In genomic region chr9:95505676-95506437, GRCh38 we compare ENCODE assay signal across 8 cellular contexts. TPM values are rescaled to one million over a fixed set of nuclear protein-coding genes. Genes with fewer than 3 reads are reported as not detected.
DNase-seq lines count a peak whose midpoint lies in the region; ATAC-seq and TF ChIP-seq lines count a peak whose summit lies in the region.

No MANE protein-coding gene starts in this region.

- DNase-seq in NCI-H2107 treated with DMSO at 0.1 percent for 48 hours (lab: John Stamatoyannopoulos, UW; ENCODE audit: unreplicated experiment) (peak; percentile 13), NCI-H2107 (lab: John Stamatoyannopoulos, UW) (no peak), RPMI7951 (ENCODE audit: low read depth) (peak; percentile 55), MCF 10A (ENCODE audit: unreplicated experiment) (peak; percentile 38), immature natural killer cell (peak; percentile 44 to 58 (median 50)), smooth muscle cell (lab: John Stamatoyannopoulos, UW; ENCODE audit: unreplicated experiment) (peak; percentile 18)

- peaks cover 44% of the 10 kb centered on the region for H4K20me1 ChIP-seq in smooth muscle cell (ENCODE audit: low read depth)

- no peaks in the 10 kb centered on the region for H3K36me3 ChIP-seq in smooth muscle cell (ENCODE audit: low read depth)

- TF ChIP-seq CTCF in MCF 10A (IDR thresholded peaks at IDR 0.05; ENCODE audit: unreplicated experiment): no peak
- no peak for TF ChIP-seq CTCF in smooth muscle cell (IDR thresholded peaks at IDR 0.05; ENCODE audit: borderline replicate concordance, insufficient read depth, poor library complexity, severe bottlenecking)

- H3K4me3 ChIP-seq in smooth muscle cell: peak overlapping the region; percentile 90

- ATAC-seq in HG03196 (IDR thresholded peaks at IDR 0.05; ENCODE audit: unreplicated experiment) (peak; percentile 18), HG02973 (IDR thresholded peaks at IDR 0.05; ENCODE audit: unreplicated experiment) (no peak)

- H3K4me1 ChIP-seq in smooth muscle cell (ENCODE audit: low read depth): peaks cover 16% of the 10 kb centered on the region

- H3K36me3 Mint-ChIP-seq in MCF 10A (ENCODE audit: insufficient read depth, unreplicated experiment) (no peaks in the 10 kb centered on the region), immature natural killer cell (peaks cover 0 to 3% (median 3%) of the 10 kb centered on the region in 3 donors)

- H3K4me3 Mint-ChIP-seq in MCF 10A (ENCODE audit: unreplicated experiment): peak overlapping the region; percentile 79
- H3K4me3 Mint-ChIP-seq in immature natural killer cell: peak overlapping the region; percentile 94 to 100 (median 95)

- peaks cover 24% of the 10 kb centered on the region for H3F3A ChIP-seq in smooth muscle cell (ENCODE audit: low read depth)

- intact Hi-C loops in MCF 10A (cut with micrococcal nuclease): loop anchor here (2.0 to 10.0 kb wide), 6 partner anchors 189 to 711 kb away; partner anchors contain the start of genes ERCC6L2 and FANCC

- no peaks in the 10 kb centered on the region for H3K27me3 Mint-ChIP-seq in MCF 10A (ENCODE audit: insufficient read depth, unreplicated experiment)
- peaks cover 27 to 46% (median 27%) of the 10 kb centered on the region in 3 donors for H3K27me3 Mint-ChIP-seq in immature natural killer cell (ENCODE audit: low read depth in 3 of 3)

- H3K9me3 Mint-ChIP-seq in MCF 10A (ENCODE audit: unreplicated experiment) (no peaks in the 10 kb centered on the region), immature natural killer cell (no peaks in the 10 kb centered on the region)

- CTCF ChIA-PET in MCF 10A (lab: Yijun Ruan, JAX): interaction anchor here (0.7 kb wide), 1 partner anchor 15 kb away, joined by 3 read pairs; no protein-coding TSS in a partner anchor

- H3K27ac ChIP-seq in smooth muscle cell (ENCODE audit: low read depth): peak overlapping the region; percentile 72

- H3K9me3 ChIP-seq in smooth muscle cell (replicated peaks; ENCODE audit: low read depth): no peaks in the 10 kb centered on the region

- H3K4me1 Mint-ChIP-seq in MCF 10A (ENCODE audit: insufficient read depth, unreplicated experiment) (no peaks in the 10 kb centered on the region), immature natural killer cell (peaks cover 59 to 76% of the 10 kb centered on the region in 2 donors)

- under 1% methylated on average over 30 of the region's 84 CpGs for WGBS in smooth muscle cell (ENCODE audit: low lambda C conversion rate)

- H3K9ac ChIP-seq in smooth muscle cell (ENCODE audit: low read depth): peak overlapping the region; percentile 75

- H2AFZ ChIP-seq in smooth muscle cell (ENCODE audit: low read depth): peak overlapping the region; percentile 95

- H3K79me2 ChIP-seq in smooth muscle cell (ENCODE audit: low read depth): peaks cover 20% of the 10 kb centered on the region

- H3K4me2 ChIP-seq in smooth muscle cell: peak overlapping the region; percentile 96

- POLR2A ChIA-PET in MCF 10A (lab: Yijun Ruan, JAX): interaction anchor here (0.6 to 4.7 kb wide), 16 partner anchors 7 to 1337 kb away, joined by 3 to 82 read pairs (median 4); partner anchors contain the start of genes ERCC6L2 and PTCH1

- no peaks in the 10 kb centered on the region for H3K27me3 ChIP-seq in smooth muscle cell (ENCODE audit: low read depth)

- no TSS peak for BruUV-seq in MCF 10A (replicated peaks; lab: Mats Ljungman, UMichigan)

- H3K27ac Mint-ChIP-seq in MCF 10A (ENCODE audit: low read depth, unreplicated experiment): no peak overlapping the region
- peak overlapping the region; percentile 85 to 96 (median 91) for H3K27ac Mint-ChIP-seq in immature natural killer cell

RNA-seq across cellular contexts. Expression of gene PTCH1, which starts 10.9 kb away (rescaled TPM):
- total RNA-seq in RPMI7951 (2014; rRNA removed; shearing (Covaris generic)): 2.2 and 2.3 TPM in 2 replicates
- total RNA-seq in MCF 10A (2022) (3.6 and 4.7 TPM in 2 replicates), smooth muscle cell (6.3 and 20.6 TPM in 2 replicates)
- polyA plus RNA-seq in immature natural killer cell (10 to 100 TPM in 2 of 3 donors, 1 to 10 TPM in 1; 3.7 to 30.6 (median 16.1) TPM), smooth muscle cell (3.7 and 5.8 TPM in 2 replicates)
